1 cellular context compared by ENCODE assay signal in the genomic region with DNA sequence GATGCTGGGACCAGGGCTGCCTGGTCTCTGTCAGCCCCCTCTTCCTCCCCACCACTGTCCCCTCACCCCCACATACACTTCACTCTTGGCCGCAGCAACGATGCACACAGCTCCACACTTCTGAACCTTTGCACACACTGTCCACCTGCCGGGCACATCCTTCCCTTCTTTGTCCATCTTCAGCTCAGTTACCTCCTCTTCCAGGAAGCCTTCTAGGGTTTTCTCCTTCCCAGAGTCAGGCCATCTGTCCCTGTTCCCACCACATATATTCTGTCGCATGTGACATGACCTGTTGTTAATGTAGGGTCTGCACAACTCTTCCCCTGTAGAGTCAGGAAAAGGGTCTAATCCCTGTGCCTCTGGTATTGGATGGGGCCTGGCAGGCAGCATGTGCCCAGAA.
TF ChIP-seq lines count a peak whose summit lies in the region.

No MANE protein-coding gene starts in this region.

TF ChIP-seq in K562, 482 proteins besides CTCF, POLR2A, EP300 and RAD21 (continued from another document):
- TF ChIP-seq CBFB (CRISPR knock-in tag; IDR thresholded peaks at IDR 0.05): no peak
- TF ChIP-seq, protein P1, sequence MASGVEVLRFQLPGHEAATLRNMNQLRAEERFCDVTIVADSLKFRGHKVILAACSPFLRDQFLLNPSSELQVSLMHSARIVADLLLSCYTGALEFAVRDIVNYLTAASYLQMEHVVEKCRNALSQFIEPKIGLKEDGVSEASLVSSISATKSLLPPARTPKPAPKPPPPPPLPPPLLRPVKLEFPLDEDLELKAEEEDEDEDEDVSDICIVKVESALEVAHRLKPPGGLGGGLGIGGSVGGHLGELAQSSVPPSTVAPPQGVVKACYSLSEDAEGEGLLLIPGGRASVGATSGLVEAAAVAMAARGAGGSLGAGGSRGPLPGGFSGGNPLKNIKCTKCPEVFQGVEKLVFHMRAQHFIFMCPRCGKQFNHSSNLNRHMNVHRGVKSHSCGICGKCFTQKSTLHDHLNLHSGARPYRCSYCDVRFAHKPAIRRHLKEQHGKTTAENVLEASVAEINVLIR (CRISPR knock-in tag; IDR thresholded peaks at IDR 0.05): no peak
